Comparison of ENCODE assay signal across 1 cellular context in genomic region chr18:49731860-49732311, GRCh38.
TF ChIP-seq lines count a peak whose summit lies in the region.

No MANE protein-coding gene starts in this region.

TF ChIP-seq in HEK293, 187 proteins besides CTCF, POLR2A, EP300 and RAD21 (continued from another document):
- 0 out of 2 replicates have a peak, but pooled peaks have one; percentile 24 for TF ChIP-seq BCL6B (tag by site-specific recombination; IDR thresholded peaks at IDR 0.05)
